14 cellular contexts compared by ENCODE assay signal in the genomic region with DNA sequence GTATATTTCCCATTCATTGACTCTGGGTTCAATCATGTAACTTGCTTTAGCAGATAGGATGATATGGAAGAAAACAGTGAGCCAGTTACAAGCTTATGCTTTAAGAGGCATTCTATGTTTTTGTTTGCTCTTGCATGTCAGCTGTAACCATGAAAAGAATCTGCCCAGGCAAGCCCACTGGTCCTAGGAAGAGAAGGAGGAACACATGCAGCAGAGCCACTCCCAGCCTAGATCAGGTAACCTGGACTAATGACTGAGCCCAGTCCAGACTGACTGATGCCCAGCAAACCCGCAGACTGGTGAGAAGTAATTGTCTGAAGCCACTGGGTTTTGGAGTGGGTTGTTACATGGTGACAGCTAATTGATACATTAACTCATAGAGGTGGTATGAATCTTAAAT.
A peak's percentile ranks its signal among the peaks of the same experiment; 100 is the strongest.
DNase-seq lines count a peak whose midpoint lies in the region; ATAC-seq and TF ChIP-seq lines count a peak whose summit lies in the region.
"Had no signal": no experiment of that assay in that cellular context is flagged by ENCODE, and none has a peak within 500 bp of the region (broad histone marks: within the 10 kb centered on the region; RNA-seq: fewer than 3 reads in every experiment).

No MANE protein-coding gene starts in this region.

- no peak overlapping the region for H3K4me3 Mint-ChIP-seq in activated T-helper 17 cell treated with anti-CD3 and anti-CD28 coated beads, Interleukin-2, amount 50 U/mL, for 72 hours
- H3K4me3 Mint-ChIP-seq: activated CD4-positive, alpha-beta T cell treated with anti-CD3 and anti-CD28 coated beads for 36 hours; CD4-positive, alpha-beta T cell; neural crest cell had no signal

- ATAC-seq in esophagus mucosa (peak; percentile 79), GM21528 (IDR thresholded peaks at IDR 0.05; ENCODE audit: low FRiP score, unreplicated experiment) (no peak)
- no peak for ATAC-seq in activated T-helper 17 cell treated with anti-CD3 and anti-CD28 coated beads, Interleukin-2, amount 50 U/mL, for 72 hours (replicated peaks)
- ATAC-seq: activated CD4-positive, alpha-beta T cell treated with anti-CD3 and anti-CD28 coated beads for 36 hours had no signal

- CTCF ChIA-PET in HEK293T (lab: Yijun Ruan, JAX): interaction anchor here (1.1 kb wide), 1 partner anchor 34 kb away, joined by 4 read pairs; no protein-coding TSS in a partner anchor

- no peaks in the 10 kb centered on the region for H3K36me3 Mint-ChIP-seq in activated T-helper 17 cell treated with anti-CD3 and anti-CD28 coated beads, Interleukin-2, amount 50 U/mL, for 72 hours (ENCODE audit: low read depth)

- DNase-seq in NCI-H1417 (lab: John Stamatoyannopoulos, UW) (peak; percentile 2 to 47 (median 46)), NCI-H1417 treated with DMSO at 0.1 percent for 48 hours (lab: John Stamatoyannopoulos, UW) (no peak), NCI-H2196 treated with DMSO at 0.1 percent for 48 hours (lab: John Stamatoyannopoulos, UW; ENCODE audit: unreplicated experiment) (peak; percentile 49), renal cortical epithelial cell (ENCODE audit: low read depth) (peak; percentile 22), HEK293T (ENCODE audit: extremely low spot score) (no peak)
- DNase-seq: activated CD4-positive, alpha-beta T cell treated with anti-CD3 and anti-CD28 coated beads for 36 hours; CD4-positive, alpha-beta T cell; cortex of kidney; NCI-H774; RPMI8226 had no signal

- POLR2A ChIA-PET in HEK293T (lab: Yijun Ruan, JAX): no interaction called here

- no peak overlapping the region for H3K27ac Mint-ChIP-seq in activated T-helper 17 cell treated with anti-CD3 and anti-CD28 coated beads, Interleukin-2, amount 50 U/mL, for 72 hours
- H3K27ac Mint-ChIP-seq: activated CD4-positive, alpha-beta T cell treated with anti-CD3 and anti-CD28 coated beads for 36 hours; CD4-positive, alpha-beta T cell had no signal

- H3K27me3 Mint-ChIP-seq in activated T-helper 17 cell treated with anti-CD3 and anti-CD28 coated beads, Interleukin-2, amount 50 U/mL, for 72 hours: peaks cover 5% of the 10 kb centered on the region

- no peaks in the 10 kb centered on the region for H3K9me3 Mint-ChIP-seq in activated T-helper 17 cell treated with anti-CD3 and anti-CD28 coated beads, Interleukin-2, amount 50 U/mL, for 72 hours
- H3K9me3 Mint-ChIP-seq: CD4-positive, alpha-beta T cell; neural crest cell had no signal

- H3K4me1 Mint-ChIP-seq in activated T-helper 17 cell treated with anti-CD3 and anti-CD28 coated beads, Interleukin-2, amount 50 U/mL, for 72 hours: no peaks in the 10 kb centered on the region
- H3K4me1 Mint-ChIP-seq: activated CD4-positive, alpha-beta T cell treated with anti-CD3 and anti-CD28 coated beads for 36 hours; neural crest cell had no signal

TF ChIP-seq in HEK293T, 16 proteins besides CTCF, POLR2A, EP300 and RAD21:
- TF ChIP-seq CTBP1 (IDR thresholded peaks at IDR 0.05; ENCODE audit: borderline replicate concordance) (no peak), NFRKB (IDR thresholded peaks at IDR 0.05) (no peak)
TF ChIP-seq in HEK293T: peak in this region for 0.

Comparison
In these comparisons a context has a peak if more than half of its experiments do, and no peak if none do; other contexts are left out.
1. DNase-seq: peak in NCI-H1417 (3 of 3), NCI-H2196 treated with DMSO at 0.1 percent for 48 hours (single experiment) and renal cortical epithelial cell (single experiment); none in NCI-H1417 treated with DMSO at 0.1 percent for 48 hours (single experiment) and HEK293T (single experiment).